In genomic region chr1:8880068-8880676, GRCh38 we compare ENCODE assay signal across 7 cellular contexts. TPM values are rescaled to one million over a fixed set of nuclear protein-coding genes. Genes with fewer than 3 reads are reported as not detected.
A peak's percentile ranks its signal among the peaks of the same experiment; 100 is the strongest.
DNase-seq lines count a peak whose midpoint lies in the region; ATAC-seq and TF ChIP-seq lines count a peak whose summit lies in the region.

No MANE protein-coding gene starts in this region.

- ATAC-seq in activated T-cell treated with anti-CD3 and anti-CD28 coated beads, Interleukin-2, amount 50 U/mL, for 72 hours (replicated peaks in 1 of 2): no peak
- ATAC-seq in omental fat pad (ENCODE audit: low FRiP score) (peak; percentile 53), HG03432 (IDR thresholded peaks at IDR 0.05; ENCODE audit: unreplicated experiment) (no peak)

- no peaks in the 10 kb centered on the region for H3K27me3 Mint-ChIP-seq in activated T-cell treated with anti-CD3 and anti-CD28 coated beads, Interleukin-2, amount 50 U/mL, for 72 hours (ENCODE audit: low read depth)

- peak overlapping the region; percentile 3 for H3K4me3 ChIP-seq in fibroblast of the aortic adventitia (ENCODE audit: low read depth, low read length)

- peak overlapping the region; percentile 82 to 91 for H3K4me3 Mint-ChIP-seq in activated T-cell treated with anti-CD3 and anti-CD28 coated beads, Interleukin-2, amount 50 U/mL, for 72 hours

- no peaks in the 10 kb centered on the region for H3K9me3 Mint-ChIP-seq in activated T-cell treated with anti-CD3 and anti-CD28 coated beads, Interleukin-2, amount 50 U/mL, for 72 hours

- H3K27ac Mint-ChIP-seq in activated T-cell treated with anti-CD3 and anti-CD28 coated beads, Interleukin-2, amount 50 U/mL, for 72 hours: peak overlapping the region; percentile 100

- TF ChIP-seq CTCF in fibroblast of the aortic adventitia (IDR thresholded peaks at IDR 0.05; ENCODE audit: insufficient read depth, low read length): no peak
- TF ChIP-seq CTCF in omental fat pad (IDR thresholded peaks at IDR 0.05): no peak

- H3K36me3 Mint-ChIP-seq in activated T-cell treated with anti-CD3 and anti-CD28 coated beads, Interleukin-2, amount 50 U/mL, for 72 hours (ENCODE audit: insufficient read depth in 2 of 2): peaks cover 15 to 24% of the 10 kb centered on the region in 2 donors

- DNase-seq in GM04503 (ENCODE audit: low read depth) (peak; percentile 97), LoVo (ENCODE audit: low spot score) (peak; percentile 66), fibroblast of the aortic adventitia (ENCODE audit: low read depth) (peak; percentile 100), omental fat pad (ENCODE audit: low spot score) (no peak), NCI-H526 (lab: John Stamatoyannopoulos, UW) (no peak)
- peak; percentile 56 to 66 for DNase-seq in activated T-cell treated with anti-CD3 and anti-CD28 coated beads, Interleukin-2, amount 50 U/mL, for 72 hours

- peaks cover 36% of the 10 kb centered on the region for H3K4me1 Mint-ChIP-seq in activated T-cell treated with anti-CD3 and anti-CD28 coated beads, Interleukin-2, amount 50 U/mL, for 72 hours (ENCODE audit: low read depth)

RNA-seq across cellular contexts. Expression of gene ENO1, which starts 1.7 kb away (rescaled TPM):
- total RNA-seq in activated T-cell treated with anti-CD3 and anti-CD28 coated beads, Interleukin-2, amount 50 U/mL, for 72 hours: 1,000 to 10,000 TPM; 1,803 to 1,841 TPM
- 594 and 1,443 TPM in 2 replicates for total RNA-seq in fibroblast of the aortic adventitia (ENCODE audit: low replicate concordance)
- 1,000 to 10,000 TPM in 1 of 4 donors, 100 to 1,000 TPM in 3; 322 to 1,205 (median 623) TPM for total RNA-seq in omental fat pad

Comparison
In these comparisons a context has a peak if more than half of its experiments do, and no peak if none do; other contexts are left out.
1. DNase-seq: peak in GM04503 (single experiment), LoVo (single experiment), activated T-cell treated with anti-CD3 and anti-CD28 coated beads, Interleukin-2, amount 50 U/mL, for 72 hours (2 of 2) and fibroblast of the aortic adventitia (single experiment); none in omental fat pad (single experiment) and NCI-H526 (0 of 2).